ENCODE assay signal across 1 cellular context in genomic region chr15:95684693-95685115, GRCh38.
TF ChIP-seq lines count a peak whose summit lies in the region.

No MANE protein-coding gene starts in this region.

TF ChIP-seq in K562, 482 proteins besides CTCF, POLR2A, EP300 and RAD21 (continued from another document and continues in another):
- TF ChIP-seq ARID3A (IDR thresholded peaks at IDR 0.05; ENCODE audit: borderline replicate concordance, low read depth, low read length) = peak; percentile 93
- peak; percentile 91 for TF ChIP-seq SMAD4 (CRISPR knock-in tag; conservative IDR thresholded peaks at IDR 0.05)
- TF ChIP-seq TGIF2 (CRISPR knock-in tag; IDR thresholded peaks at IDR 0.05) = no peak
- no peak for TF ChIP-seq STAG1 (CRISPR knock-in tag; IDR thresholded peaks at IDR 0.05; ENCODE audit: borderline replicate concordance)
- 0 out of 2 replicates have a peak, but pooled peaks have one; percentile 15 for TF ChIP-seq MBD2 (IDR thresholded peaks at IDR 0.05; ENCODE audit: borderline replicate concordance, low read depth)
- TF ChIP-seq HMG20A (CRISPR knock-in tag; conservative IDR thresholded peaks at IDR 0.05) = no peak
- peak in 1 of 2 experiments; percentile 49; a peak in 1 of 3 replicates for TF ChIP-seq CBX3 (IDR thresholded peaks at IDR 0.05; ENCODE audit: borderline replicate concordance in 1 of 2, low read length in 2 of 2)
- TF ChIP-seq KLF16 (IDR thresholded peaks at IDR 0.05) = peak; percentile 55; the same call in 1 of the 2 replicates
- peak; percentile 47 to 74 for TF ChIP-seq FOXK2 (conservative IDR thresholded peaks at IDR 0.05 in 1 of 2, IDR thresholded peaks at IDR 0.05 in 1 of 2; ENCODE audit: low read depth in 2 of 2)
- peak; percentile 90 for TF ChIP-seq PKNOX1 (IDR thresholded peaks at IDR 0.05)
- TF ChIP-seq ZKSCAN8 (CRISPR knock-in tag; IDR thresholded peaks at IDR 0.05) = 0 out of 2 replicates have a peak, but pooled peaks have one; percentile 74
- no peak for TF ChIP-seq NCOA4 (IDR thresholded peaks at IDR 0.05; ENCODE audit: partially characterized antibody)
- TF ChIP-seq NFIC (IDR thresholded peaks at IDR 0.05) = peak; percentile 67
- peak; percentile 97 for TF ChIP-seq ZNF316 (IDR thresholded peaks at IDR 0.05)
- peak; percentile 51 for TF ChIP-seq RFX1 (IDR thresholded peaks at IDR 0.05)
- 0 out of 2 replicates have a peak, but pooled peaks have one; percentile 44 for TF ChIP-seq TOE1 (IDR thresholded peaks at IDR 0.05; ENCODE audit: borderline replicate concordance)
- no peak for TF ChIP-seq TOE1 (CRISPR knock-in tag; IDR thresholded peaks at IDR 0.05; ENCODE audit: borderline replicate concordance, low read depth)
- TF ChIP-seq ETS1 (conservative IDR thresholded peaks at IDR 0.05; ENCODE audit: control insufficient read depth, low read depth, low read length) = no peak
- peak; percentile 56; the same call in 1 of the 2 replicates for TF ChIP-seq ZNF197 (CRISPR knock-in tag; IDR thresholded peaks at IDR 0.05; ENCODE audit: low read depth)
- peak; percentile 92 for TF ChIP-seq SMARCA4 (IDR thresholded peaks at IDR 0.05)
- TF ChIP-seq ZNF766 (CRISPR knock-in tag; conservative IDR thresholded peaks at IDR 0.05) = peak; percentile 77; the same call in 1 of the 2 replicates
- peak; percentile 93 for TF ChIP-seq C11orf30 (IDR thresholded peaks at IDR 0.05; ENCODE audit: low read depth)
- peak; percentile 27; the same call in 1 of the 2 replicates for TF ChIP-seq CREB1 (IDR thresholded peaks at IDR 0.05)
- TF ChIP-seq CREB1 (CRISPR knock-in tag; IDR thresholded peaks at IDR 0.05) = no peak
- TF ChIP-seq POLR2AphosphoS5 (IDR thresholded peaks at IDR 0.05; ENCODE audit: control insufficient read depth, insufficient read depth, low read depth, low read length) = peak; percentile 64
- TF ChIP-seq, protein P1, sequence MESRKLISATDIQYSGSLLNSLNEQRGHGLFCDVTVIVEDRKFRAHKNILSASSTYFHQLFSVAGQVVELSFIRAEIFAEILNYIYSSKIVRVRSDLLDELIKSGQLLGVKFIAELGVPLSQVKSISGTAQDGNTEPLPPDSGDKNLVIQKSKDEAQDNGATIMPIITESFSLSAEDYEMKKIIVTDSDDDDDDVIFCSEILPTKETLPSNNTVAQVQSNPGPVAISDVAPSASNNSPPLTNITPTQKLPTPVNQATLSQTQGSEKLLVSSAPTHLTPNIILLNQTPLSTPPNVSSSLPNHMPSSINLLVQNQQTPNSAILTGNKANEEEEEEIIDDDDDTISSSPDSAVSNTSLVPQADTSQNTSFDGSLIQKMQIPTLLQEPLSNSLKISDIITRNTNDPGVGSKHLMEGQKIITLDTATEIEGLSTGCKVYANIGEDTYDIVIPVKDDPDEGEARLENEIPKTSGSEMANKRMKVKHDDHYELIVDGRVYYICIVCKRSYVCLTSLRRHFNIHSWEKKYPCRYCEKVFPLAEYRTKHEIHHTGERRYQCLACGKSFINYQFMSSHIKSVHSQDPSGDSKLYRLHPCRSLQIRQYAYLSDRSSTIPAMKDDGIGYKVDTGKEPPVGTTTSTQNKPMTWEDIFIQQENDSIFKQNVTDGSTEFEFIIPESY (CRISPR knock-in tag; IDR thresholded peaks at IDR 0.05) = 0 out of 2 replicates have a peak, but pooled peaks have one; percentile 12
- peak in 1 of 2 experiments; percentile 37; a peak in 1 of 4 replicates for TF ChIP-seq TBL1XR1 (IDR thresholded peaks at IDR 0.05; ENCODE audit: low read length in 2 of 2)
- TF ChIP-seq HDAC3 (IDR thresholded peaks at IDR 0.05; ENCODE audit: borderline replicate concordance, partially characterized antibody) = peak; percentile 76
- no peak for TF ChIP-seq ZNF77 (CRISPR knock-in tag; IDR thresholded peaks at IDR 0.05)
- TF ChIP-seq MTA3 (IDR thresholded peaks at IDR 0.05; ENCODE audit: borderline replicate concordance) = peak; percentile 95
- peak; percentile 47; the same call in 1 of the 2 replicates for TF ChIP-seq CTBP1 (IDR thresholded peaks at IDR 0.05; ENCODE audit: borderline replicate concordance)
- TF ChIP-seq VEZF1 (CRISPR knock-in tag; IDR thresholded peaks at IDR 0.05) = peak; percentile 55
- no peak for TF ChIP-seq NR2C2 (CRISPR knock-in tag; IDR thresholded peaks at IDR 0.05)
- peak; percentile 64 for TF ChIP-seq NR2C2 (tag; IDR thresholded peaks at IDR 0.05)
- TF ChIP-seq RUNX1 (IDR thresholded peaks at IDR 0.05; ENCODE audit: low read depth) = no peak
- TF ChIP-seq MYC (IDR thresholded peaks at IDR 0.05; ENCODE audit: low read depth, low read length) = 0 out of 2 replicates have a peak, but pooled peaks have one; percentile 30
- TF ChIP-seq MYC (CRISPR knock-in tag; IDR thresholded peaks at IDR 0.05; ENCODE audit: borderline replicate concordance, low read depth) = no peak
- 0 out of 4 replicates have a peak, but pooled peaks of 1 of the 2 experiments have one; percentile 5 for TF ChIP-seq TEAD1 (CRISPR knock-in tag; IDR thresholded peaks at IDR 0.05)
- no peak for TF ChIP-seq ZNF717 (CRISPR knock-in tag; IDR thresholded peaks at IDR 0.05)
- TF ChIP-seq, protein P2, sequence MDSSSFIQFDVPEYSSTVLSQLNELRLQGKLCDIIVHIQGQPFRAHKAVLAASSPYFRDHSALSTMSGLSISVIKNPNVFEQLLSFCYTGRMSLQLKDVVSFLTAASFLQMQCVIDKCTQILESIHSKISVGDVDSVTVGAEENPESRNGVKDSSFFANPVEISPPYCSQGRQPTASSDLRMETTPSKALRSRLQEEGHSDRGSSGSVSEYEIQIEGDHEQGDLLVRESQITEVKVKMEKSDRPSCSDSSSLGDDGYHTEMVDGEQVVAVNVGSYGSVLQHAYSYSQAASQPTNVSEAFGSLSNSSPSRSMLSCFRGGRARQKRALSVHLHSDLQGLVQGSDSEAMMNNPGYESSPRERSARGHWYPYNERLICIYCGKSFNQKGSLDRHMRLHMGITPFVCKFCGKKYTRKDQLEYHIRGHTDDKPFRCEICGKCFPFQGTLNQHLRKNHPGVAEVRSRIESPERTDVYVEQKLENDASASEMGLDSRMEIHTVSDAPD (CRISPR knock-in tag; IDR thresholded peaks at IDR 0.05) = no peak
- TF ChIP-seq CC2D1A (IDR thresholded peaks at IDR 0.05) = peak; percentile 57
- peak in 1 of 2 experiments; percentile 38 for TF ChIP-seq NCOA2 (IDR thresholded peaks at IDR 0.05; ENCODE audit: partially characterized antibody in 2 of 2)
- TF ChIP-seq, protein P3, sequence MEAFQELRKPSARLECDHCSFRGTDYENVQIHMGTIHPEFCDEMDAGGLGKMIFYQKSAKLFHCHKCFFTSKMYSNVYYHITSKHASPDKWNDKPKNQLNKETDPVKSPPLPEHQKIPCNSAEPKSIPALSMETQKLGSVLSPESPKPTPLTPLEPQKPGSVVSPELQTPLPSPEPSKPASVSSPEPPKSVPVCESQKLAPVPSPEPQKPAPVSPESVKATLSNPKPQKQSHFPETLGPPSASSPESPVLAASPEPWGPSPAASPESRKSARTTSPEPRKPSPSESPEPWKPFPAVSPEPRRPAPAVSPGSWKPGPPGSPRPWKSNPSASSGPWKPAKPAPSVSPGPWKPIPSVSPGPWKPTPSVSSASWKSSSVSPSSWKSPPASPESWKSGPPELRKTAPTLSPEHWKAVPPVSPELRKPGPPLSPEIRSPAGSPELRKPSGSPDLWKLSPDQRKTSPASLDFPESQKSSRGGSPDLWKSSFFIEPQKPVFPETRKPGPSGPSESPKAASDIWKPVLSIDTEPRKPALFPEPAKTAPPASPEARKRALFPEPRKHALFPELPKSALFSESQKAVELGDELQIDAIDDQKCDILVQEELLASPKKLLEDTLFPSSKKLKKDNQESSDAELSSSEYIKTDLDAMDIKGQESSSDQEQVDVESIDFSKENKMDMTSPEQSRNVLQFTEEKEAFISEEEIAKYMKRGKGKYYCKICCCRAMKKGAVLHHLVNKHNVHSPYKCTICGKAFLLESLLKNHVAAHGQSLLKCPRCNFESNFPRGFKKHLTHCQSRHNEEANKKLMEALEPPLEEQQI (IDR thresholded peaks at IDR 0.05) = peak; percentile 76; the same call in 1 of the 2 replicates
- TF ChIP-seq FOXM1 (IDR thresholded peaks at IDR 0.05; ENCODE audit: low read depth) = peak; percentile 80
- TF ChIP-seq FOXM1 (CRISPR knock-in tag; IDR thresholded peaks at IDR 0.05; ENCODE audit: low read depth) = no peak
- TF ChIP-seq MAFF (IDR thresholded peaks at IDR 0.05; ENCODE audit: low read length) = peak; percentile 88
- TF ChIP-seq PML (IDR thresholded peaks at IDR 0.05; ENCODE audit: low read length) = peak; percentile 87
- 0 out of 2 replicates have a peak, but pooled peaks have one; percentile 31 for TF ChIP-seq MXI1 (IDR thresholded peaks at IDR 0.05; ENCODE audit: low read depth, low read length)
- peak; percentile 80; the same call in 1 of the 2 replicates for TF ChIP-seq SMARCE1 (IDR thresholded peaks at IDR 0.05)
- peak; percentile 50 for TF ChIP-seq TAF9B (IDR thresholded peaks at IDR 0.05; ENCODE audit: partially characterized antibody)
- 0 out of 2 replicates have a peak, but pooled peaks have one; percentile 58 for TF ChIP-seq NCOA1 (IDR thresholded peaks at IDR 0.05; ENCODE audit: low read depth)
- TF ChIP-seq ARNT (IDR thresholded peaks at IDR 0.05) = peak in 1 of 2 experiments; percentile 75; a peak in 2 of 4 replicates
- no peak for TF ChIP-seq OTX1 (CRISPR knock-in tag; IDR thresholded peaks at IDR 0.05)
- no peak for TF ChIP-seq ARHGAP35 (IDR thresholded peaks at IDR 0.05; ENCODE audit: partially characterized antibody)
